ENCODE assay signal across 2 cellular contexts in genomic region chr4:73411731-73412414, GRCh38.
TF ChIP-seq lines count a peak whose summit lies in the region.

No MANE protein-coding gene starts in this region.

TF ChIP-seq in H1, 55 proteins besides CTCF, POLR2A, EP300 and RAD21:
- no peak for TF ChIP-seq GABPA (IDR thresholded peaks at IDR 0.05; ENCODE audit: borderline replicate concordance, insufficient read depth, low read length)
- no peak for TF ChIP-seq SAP30 (IDR thresholded peaks at IDR 0.05; ENCODE audit: insufficient read depth, insufficient replicate concordance, low read length)
- TF ChIP-seq SP4 (IDR thresholded peaks at IDR 0.05; ENCODE audit: low read length), result no peak

TF ChIP-seq in HepG2, 621 proteins besides CTCF, POLR2A, EP300 and RAD21 (continues in another document):
- peak; percentile 85; the same call in 1 of the 2 replicates for TF ChIP-seq MLLT10 (CRISPR knock-in tag; IDR thresholded peaks at IDR 0.05)
- TF ChIP-seq SRF (IDR thresholded peaks at IDR 0.05; ENCODE audit: low read depth, low read length), result no peak
- TF ChIP-seq ZNF720 (CRISPR knock-in tag; IDR thresholded peaks at IDR 0.05), result no peak
- TF ChIP-seq SNRNP70 (IDR thresholded peaks at IDR 0.05; ENCODE audit: low read depth, low read length), result no peak
- TF ChIP-seq TGIF2 (CRISPR knock-in tag; IDR thresholded peaks at IDR 0.05), result no peak
- TF ChIP-seq ZNF367 (CRISPR knock-in tag; IDR thresholded peaks at IDR 0.05; ENCODE audit: borderline replicate concordance), result no peak
- no peak for TF ChIP-seq FOXC1 (CRISPR knock-in tag; IDR thresholded peaks at IDR 0.05; ENCODE audit: borderline replicate concordance)
- 0 out of 2 replicates have a peak, but pooled peaks have one; percentile 28 for TF ChIP-seq ZNF232 (CRISPR knock-in tag; IDR thresholded peaks at IDR 0.05; ENCODE audit: borderline replicate concordance)
- peak; percentile 63; the same call in 1 of the 2 replicates for TF ChIP-seq NFIC (IDR thresholded peaks at IDR 0.05; ENCODE audit: low read length)
- TF ChIP-seq TERF1 (CRISPR knock-in tag; IDR thresholded peaks at IDR 0.05), result no peak
- no peak for TF ChIP-seq ATF6 (CRISPR knock-in tag; conservative IDR thresholded peaks at IDR 0.05)
- TF ChIP-seq SOX5 (CRISPR knock-in tag; IDR thresholded peaks at IDR 0.05; ENCODE audit: borderline replicate concordance), result 0 out of 2 replicates have a peak, but pooled peaks have one; percentile 25
- no peak for TF ChIP-seq ZNF569 (CRISPR knock-in tag; IDR thresholded peaks at IDR 0.05; ENCODE audit: borderline replicate concordance)
- TF ChIP-seq RXRB (CRISPR knock-in tag; IDR thresholded peaks at IDR 0.05; ENCODE audit: borderline replicate concordance), result peak; percentile 5; the same call in 1 of the 2 replicates
- peak; percentile 58; the same call in 1 of the 2 replicates for TF ChIP-seq MAFF (IDR thresholded peaks at IDR 0.05; ENCODE audit: low read depth, low read length)
- TF ChIP-seq SNAPC2 (CRISPR knock-in tag; IDR thresholded peaks at IDR 0.05), result peak; percentile 22; the same call in 1 of the 2 replicates
- no peak for TF ChIP-seq HMG20B (CRISPR knock-in tag; conservative IDR thresholded peaks at IDR 0.05)
- 0 out of 2 replicates have a peak, but pooled peaks have one; percentile 38 for TF ChIP-seq DRAP1 (CRISPR knock-in tag; IDR thresholded peaks at IDR 0.05)
- TF ChIP-seq ZBTB21 (CRISPR knock-in tag; IDR thresholded peaks at IDR 0.05), result no peak
- TF ChIP-seq NFATC3 (CRISPR knock-in tag; IDR thresholded peaks at IDR 0.05), result no peak
- TF ChIP-seq ZNF577 (CRISPR knock-in tag; IDR thresholded peaks at IDR 0.05; ENCODE audit: borderline replicate concordance, low read depth), result no peak
- TF ChIP-seq FUBP1 (CRISPR knock-in tag; IDR thresholded peaks at IDR 0.05; ENCODE audit: borderline replicate concordance), result no peak
- no peak for TF ChIP-seq TBL1XR1 (IDR thresholded peaks at IDR 0.05; ENCODE audit: borderline replicate concordance, low read length, partially characterized antibody)
- TF ChIP-seq ZNF256 (CRISPR knock-in tag; conservative IDR thresholded peaks at IDR 0.05), result 0 out of 2 replicates have a peak, but pooled peaks have one; percentile 13
- no peak for TF ChIP-seq ZBTB46 (CRISPR knock-in tag; IDR thresholded peaks at IDR 0.05; ENCODE audit: borderline replicate concordance)
- TF ChIP-seq MTA1 (CRISPR knock-in tag; IDR thresholded peaks at IDR 0.05; ENCODE audit: borderline replicate concordance), result no peak
- TF ChIP-seq ZNF784 (CRISPR knock-in tag; IDR thresholded peaks at IDR 0.05; ENCODE audit: borderline replicate concordance), result 0 out of 2 replicates have a peak, but pooled peaks have one; percentile 27
- TF ChIP-seq USF2 (IDR thresholded peaks at IDR 0.05; ENCODE audit: low read depth, low read length), result no peak
- no peak for TF ChIP-seq USF2 (CRISPR knock-in tag; IDR thresholded peaks at IDR 0.05; ENCODE audit: borderline replicate concordance)
- no peak for TF ChIP-seq NR2C2 (CRISPR knock-in tag; IDR thresholded peaks at IDR 0.05; ENCODE audit: borderline replicate concordance)
- no peak for TF ChIP-seq SMAD3 (CRISPR knock-in tag; IDR thresholded peaks at IDR 0.05)
- 0 out of 2 replicates have a peak, but pooled peaks have one; percentile 47 for TF ChIP-seq ZNF607 (CRISPR knock-in tag; IDR thresholded peaks at IDR 0.05; ENCODE audit: borderline replicate concordance)
- no peak for TF ChIP-seq NR3C1 (CRISPR knock-in tag; IDR thresholded peaks at IDR 0.05)
- peak; percentile 45 for TF ChIP-seq PHF8 (CRISPR knock-in tag; IDR thresholded peaks at IDR 0.05)
- no peak for TF ChIP-seq CEBPG (CRISPR knock-in tag; IDR thresholded peaks at IDR 0.05)
- TF ChIP-seq TFDP2 (CRISPR knock-in tag; IDR thresholded peaks at IDR 0.05), result no peak
- no peak for TF ChIP-seq BRD4 (CRISPR knock-in tag; IDR thresholded peaks at IDR 0.05)
- TF ChIP-seq TAF15 (IDR thresholded peaks at IDR 0.05; ENCODE audit: low read depth, low read length, poor library complexity, severe bottlenecking), result no peak
- TF ChIP-seq RBM39 (IDR thresholded peaks at IDR 0.05; ENCODE audit: low read depth, low read length, poor library complexity, severe bottlenecking), result no peak
- TF ChIP-seq ZNF790 (CRISPR knock-in tag; IDR thresholded peaks at IDR 0.05; ENCODE audit: borderline replicate concordance), result no peak
- no peak for TF ChIP-seq ZNF431 (CRISPR knock-in tag; IDR thresholded peaks at IDR 0.05; ENCODE audit: borderline replicate concordance, low read depth)
- TF ChIP-seq HDAC6 (IDR thresholded peaks at IDR 0.05; ENCODE audit: low read depth, low read length), result no peak
- 0 out of 2 replicates have a peak, but pooled peaks have one; percentile 3 for TF ChIP-seq XBP1 (CRISPR knock-in tag; IDR thresholded peaks at IDR 0.05)
- 0 out of 2 replicates have a peak, but pooled peaks have one; percentile 16 for TF ChIP-seq NCOA2 (CRISPR knock-in tag; IDR thresholded peaks at IDR 0.05)
- TF ChIP-seq CSRNP1 (CRISPR knock-in tag; IDR thresholded peaks at IDR 0.05), result no peak
- TF ChIP-seq HNRNPL (IDR thresholded peaks at IDR 0.05; ENCODE audit: low read depth, low read length), result 0 out of 2 replicates have a peak, but pooled peaks have one; percentile 19
- 0 out of 2 replicates have a peak, but pooled peaks have one; percentile 50 for TF ChIP-seq ISX (CRISPR knock-in tag; conservative IDR thresholded peaks at IDR 0.05)
- TF ChIP-seq MTF1 (CRISPR knock-in tag; IDR thresholded peaks at IDR 0.05), result peak; percentile 49; the same call in 1 of the 2 replicates
- TF ChIP-seq RFXANK (CRISPR knock-in tag; IDR thresholded peaks at IDR 0.05), result no peak
- peak; percentile 99 for TF ChIP-seq SSRP1 (CRISPR knock-in tag; IDR thresholded peaks at IDR 0.05)
- no peak for TF ChIP-seq ELK4 (CRISPR knock-in tag; IDR thresholded peaks at IDR 0.05; ENCODE audit: borderline replicate concordance)
